Comparison of ENCODE assay signal across 8 cellular contexts in the genomic region with DNA sequence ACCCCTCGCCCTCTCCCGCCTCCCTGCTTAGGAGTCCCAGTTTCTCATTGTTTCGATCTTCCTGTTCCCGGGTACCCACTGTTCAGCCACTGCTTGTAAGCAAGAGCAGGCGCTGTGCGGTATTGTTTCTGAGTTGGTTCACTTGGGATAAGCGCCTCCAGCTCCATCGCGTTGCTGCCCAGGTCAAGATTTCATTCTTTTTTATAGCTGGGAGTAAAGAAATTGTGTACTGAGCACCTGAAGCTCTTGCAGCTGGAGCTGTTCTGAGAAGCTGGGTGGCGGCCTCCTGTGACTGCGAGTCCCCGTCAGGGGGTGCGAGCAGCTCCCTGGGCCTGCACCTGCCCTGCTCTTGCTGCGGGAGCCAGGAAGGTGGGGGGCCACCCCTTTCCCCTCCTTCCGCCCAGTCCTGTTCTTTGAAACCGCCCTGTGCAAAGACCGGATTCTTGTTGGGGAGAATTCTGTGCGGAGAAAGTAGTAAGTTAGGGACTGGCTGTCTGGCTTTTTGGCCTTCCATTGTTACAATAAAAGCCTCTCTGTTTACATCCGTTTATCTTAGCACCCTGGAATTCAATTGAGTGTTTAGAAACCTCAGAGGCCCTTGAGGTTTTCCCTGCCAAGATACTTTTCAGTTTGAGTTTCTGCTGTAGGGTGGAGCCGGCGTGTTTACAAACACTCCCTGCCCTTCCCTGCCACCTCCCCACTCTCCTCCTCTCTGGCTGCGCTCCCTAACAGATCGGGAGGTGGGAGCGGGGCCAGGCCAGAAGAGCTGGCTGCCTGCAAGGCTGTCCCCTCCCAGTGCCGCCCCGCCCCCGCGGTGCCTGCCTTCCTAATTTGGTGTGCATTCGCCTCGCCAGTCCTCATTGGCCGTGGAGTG. TPM values are rescaled to one million over a fixed set of nuclear protein-coding genes. Genes with fewer than 3 reads are reported as not detected.
A peak's percentile ranks its signal among the peaks of the same experiment; 100 is the strongest.
DNase-seq lines count a peak whose midpoint lies in the region; ATAC-seq and TF ChIP-seq lines count a peak whose summit lies in the region.

No MANE protein-coding gene starts in this region.

- H3K4me3 ChIP-seq in A673 (ENCODE audit: low read depth, low read length, poor library complexity, severe bottlenecking) (peak overlapping the region; percentile 8), colonic mucosa (peak overlapping the region; percentile 12)

- peak overlapping the region; percentile 59 to 84 for H3K9ac ChIP-seq in colonic mucosa (ENCODE audit: low read depth in 2 of 2, low read length in 2 of 2)

- peaks cover 26% of the 10 kb centered on the region for H3K4me1 ChIP-seq in A673 (ENCODE audit: insufficient read depth, low read length, poor library complexity, severe bottlenecking)
- H3K4me1 ChIP-seq in colonic mucosa = peaks cover 8% of the 10 kb centered on the region

- peak; percentile 98 for DNase-seq in A673 (ENCODE audit: low spot score)
- DNase-seq in NCI-H2171 treated with DMSO at 0.1 percent for 48 hours (lab: John Stamatoyannopoulos, UW) = peak; percentile 97
- peak; percentile 55 for DNase-seq in activated CD4-positive, alpha-beta T cell treated with anti-CD3 and anti-CD28 coated beads for 1 hour
- peak; percentile 99 for DNase-seq in colonic mucosa
- peak; percentile 98 to 100 for DNase-seq in left colon
- peak; percentile 24 to 57 for DNase-seq in stimulated activated CD4-positive, alpha-beta T cell treated with anti-CD3 and anti-CD28 coated beads, Interleukin-1b, Interleukin-23, amount 100 ng/mL, for 4 hours (ENCODE audit: low read depth in 2 of 2)

- ATAC-seq in GM18867 (IDR thresholded peaks at IDR 0.05; ENCODE audit: unreplicated experiment) (peak; percentile 77), HG03097 (IDR thresholded peaks at IDR 0.05; ENCODE audit: low FRiP score, unreplicated experiment) (peak; percentile 70), left colon (peak; percentile 80)

- intact Hi-C loops in A673 (cut with micrococcal nuclease; ENCODE audit: unreplicated experiment) = loop anchor here (2.0 to 5.0 kb wide), 3 partner anchors 38 to 117 kb away; no protein-coding TSS in a partner anchor
- intact Hi-C loops in colonic mucosa (cut with DNase I) = no loop called here
- intact Hi-C loops in left colon (cut with DNase I, micrococcal nuclease) = loop anchor here in 1 of 2 donors (5.0 kb wide), 1 partner anchor 62 kb away; the partner anchor contains the start of gene FOXK1

- no TSS peak for BruUV-seq in A673 (replicated peaks; lab: Mats Ljungman, UMichigan)

- H3K9me3 ChIP-seq in A673 (ENCODE audit: low read depth, low read length, poor library complexity, severe bottlenecking) (no peaks in the 10 kb centered on the region), colonic mucosa (no peaks in the 10 kb centered on the region)

- CTCF ChIA-PET in A673 (lab: Charles Lee) = no interaction called here

- peaks cover 27% of the 10 kb centered on the region for H3K36me3 ChIP-seq in A673 (ENCODE audit: insufficient read depth, low read length, poor library complexity, severe bottlenecking)
- H3K36me3 ChIP-seq in colonic mucosa = no peaks in the 10 kb centered on the region

- H3K27ac ChIP-seq in A673 (ENCODE audit: low read depth, low read length, poor library complexity, severe bottlenecking) (peak overlapping the region; percentile 89), colonic mucosa (peak overlapping the region; percentile 93)

- H3K27me3 ChIP-seq in A673 (replicated peaks; ENCODE audit: insufficient read depth, low read depth, low read length, poor library complexity) (no peaks in the 10 kb centered on the region), colonic mucosa (no peaks in the 10 kb centered on the region)

- POLR2A ChIA-PET in A673 (lab: Charles Lee; ENCODE audit: low non-redundant PET) = interaction anchor here (1.3 kb wide), 1 partner anchor 31 kb away, joined by 3 read pairs; the partner anchor contains the start of gene AP5Z1

- TF ChIP-seq CTCF in A673 (conservative IDR thresholded peaks at IDR 0.05; ENCODE audit: low read depth, low read length) = no peak
- TF ChIP-seq CTCF in colonic mucosa (IDR thresholded peaks at IDR 0.05) = no peak

RNA-seq across cellular contexts. Expression of gene AP5Z1, which starts 30.8 kb away (rescaled TPM):
- total RNA-seq in A673 (2021) (31.9 and 35.6 TPM in 2 replicates), colonic mucosa (10 to 100 TPM; 27.9 to 49.9 TPM), left colon (10 to 100 TPM; 35.8 to 47.5 TPM)

Comparison
In these comparisons a context has a peak if more than half of its experiments do, and no peak if none do; other contexts are left out.
1. Peak in every context shown above with its lines: DNase-seq, ATAC-seq, H3K4me3 ChIP-seq and H3K27ac ChIP-seq.
2. DNase-seq: peak in every context shown above with its lines; median percentile 99 in colonic mucosa; 99 in left colon; 98 in A673; 97 in NCI-H2171 treated with DMSO at 0.1 percent for 48 hours; 55 in activated CD4-positive, alpha-beta T cell treated with anti-CD3 and anti-CD28 coated beads for 1 hour; 40 in stimulated activated CD4-positive, alpha-beta T cell treated with anti-CD3 and anti-CD28 coated beads, Interleukin-1b, Interleukin-23, amount 100 ng/mL, for 4 hours.